In the genomic region with DNA sequence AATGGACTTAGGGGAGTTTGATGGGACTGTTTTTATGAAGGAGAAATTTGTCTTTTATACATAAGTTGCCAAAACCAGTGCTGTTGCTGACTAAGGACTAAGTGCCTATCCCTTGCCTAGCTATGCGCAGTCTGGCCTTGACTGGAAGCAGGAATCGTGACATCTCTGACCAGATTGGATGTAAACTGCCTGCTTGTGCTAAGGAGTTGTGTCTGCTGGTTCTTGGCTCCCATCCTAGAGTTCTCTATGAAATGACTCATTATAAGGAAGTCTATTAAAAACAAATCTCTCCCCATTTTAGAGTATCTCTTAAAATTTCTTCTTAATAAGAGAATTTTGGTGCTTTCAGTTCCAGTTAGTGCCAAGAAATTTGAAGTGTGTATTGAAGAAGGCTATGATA, we compare ENCODE assay signal across 9 cellular contexts.
DNase-seq lines count a peak whose midpoint lies in the region; ATAC-seq and TF ChIP-seq lines count a peak whose summit lies in the region.
"Had no signal": no experiment of that assay in that cellular context is flagged by ENCODE, and none has a peak within 500 bp of the region (broad histone marks: within the 10 kb centered on the region; RNA-seq: fewer than 3 reads in every experiment).

No MANE protein-coding gene starts in this region.

- H3K36me3 Mint-ChIP-seq in stimulated activated naive B cell treated with anti-CD40 and anti-IgM and Interleukin-4, amounts not matched to agents 10 μg/mL and 1 μg/mL and 100 μg/mL, for 72 hours: no peaks in the 10 kb centered on the region

- H3K27me3 ChIP-seq in BE2C (no peaks in the 10 kb centered on the region), osteoblast (ENCODE audit: insufficient read depth, low read length) (no peaks in the 10 kb centered on the region)

- no peaks in the 10 kb centered on the region for H3K27me3 Mint-ChIP-seq in stimulated activated naive B cell treated with anti-CD40 and anti-IgM and Interleukin-4, amounts not matched to agents 10 μg/mL and 1 μg/mL and 100 μg/mL, for 72 hours

- H3K9me3 ChIP-seq in BE2C: no peaks in the 10 kb centered on the region
- no peaks in the 10 kb centered on the region for H3K9me3 ChIP-seq in osteoblast (ENCODE audit: low read depth, low read length)

- no peak overlapping the region for H3K4me3 Mint-ChIP-seq in stimulated activated naive B cell treated with anti-CD40 and anti-IgM and Interleukin-4, amounts not matched to agents 10 μg/mL and 1 μg/mL and 100 μg/mL, for 72 hours

- peaks cover 37% of the 10 kb centered on the region for H4K20me1 ChIP-seq in osteoblast (ENCODE audit: insufficient read depth, low read length)

- H3K36me3 ChIP-seq in BE2C (no peaks in the 10 kb centered on the region), osteoblast (ENCODE audit: insufficient read depth, low read length) (peaks cover 12% of the 10 kb centered on the region)

- no peaks in the 10 kb centered on the region for H3K4me1 Mint-ChIP-seq in stimulated activated naive B cell treated with anti-CD40 and anti-IgM and Interleukin-4, amounts not matched to agents 10 μg/mL and 1 μg/mL and 100 μg/mL, for 72 hours

- peak; percentile 16 for DNase-seq in BE2C
- DNase-seq in fibroblast of mammary gland (ENCODE audit: low read depth): peak; percentile 98
- peak; percentile 94 for DNase-seq in osteoblast (ENCODE audit: insufficient read length, low spot score, missing footprints)
- DNase-seq in stimulated activated naive B cell treated with anti-CD40 and anti-IgM and Interleukin-4, amounts not matched to agents 10 μg/mL and 1 μg/mL and 100 μg/mL, for 72 hours: no peak
- no peak for DNase-seq in stimulated activated CD4-positive, alpha-beta T cell treated with anti-CD3 and anti-CD28 coated beads, Interleukin-15, amount 100 ng/mL, for 24 hours
- DNase-seq: activated CD4-positive, alpha-beta T cell treated with anti-CD3 and anti-CD28 coated beads, Interleukin-2, amount 50 U/mL, for 1 hour had no signal

- no peak for TF ChIP-seq CTCF in BE2C (IDR thresholded peaks at IDR 0.05; ENCODE audit: low read depth, low read length)
- no peak for TF ChIP-seq CTCF in fibroblast of mammary gland (conservative IDR thresholded peaks at IDR 0.05; ENCODE audit: control insufficient read depth, insufficient read depth, low read depth, low read length)
- TF ChIP-seq CTCF in osteoblast (IDR thresholded peaks at IDR 0.05; ENCODE audit: extremely low read depth, low read depth, low read length): no peak

- H2AFZ ChIP-seq in osteoblast (ENCODE audit: low read length): no peak overlapping the region

- peak overlapping the region; percentile 52 for H3K4me2 ChIP-seq in osteoblast (ENCODE audit: insufficient read depth, low read length)

- H3K27ac Mint-ChIP-seq in stimulated activated naive B cell treated with anti-CD40 and anti-IgM and Interleukin-4, amounts not matched to agents 10 μg/mL and 1 μg/mL and 100 μg/mL, for 72 hours: no peak overlapping the region

- no peak for ATAC-seq in stimulated activated naive B cell treated with anti-CD40 and anti-IgM and Interleukin-4, amounts not matched to agents 10 μg/mL and 1 μg/mL and 100 μg/mL, for 72 hours (replicated peaks)
- ATAC-seq in GM19452 (IDR thresholded peaks at IDR 0.05; ENCODE audit: unreplicated experiment) (no peak), GM21528 (IDR thresholded peaks at IDR 0.05; ENCODE audit: low FRiP score, unreplicated experiment) (no peak)

- no peak overlapping the region for H3K4me3 ChIP-seq in BE2C (ENCODE audit: low read depth, low read length)
- H3K4me3 ChIP-seq in fibroblast of mammary gland (ENCODE audit: control insufficient read depth, low read depth, low read length): no peak overlapping the region
- no peak overlapping the region for H3K4me3 ChIP-seq in osteoblast (ENCODE audit: insufficient read depth, low read length)

- H3K27ac ChIP-seq in osteoblast (ENCODE audit: low read depth, low read length): peak overlapping the region; percentile 55

- no peaks in the 10 kb centered on the region for H3K4me1 ChIP-seq in BE2C
- peaks cover 23% of the 10 kb centered on the region for H3K4me1 ChIP-seq in osteoblast (ENCODE audit: insufficient read depth, low read length)

- H3K79me2 ChIP-seq in osteoblast (ENCODE audit: insufficient read depth, low read length): peaks cover 70% of the 10 kb centered on the region

- no peaks in the 10 kb centered on the region for H3K9me3 Mint-ChIP-seq in stimulated activated naive B cell treated with anti-CD40 and anti-IgM and Interleukin-4, amounts not matched to agents 10 μg/mL and 1 μg/mL and 100 μg/mL, for 72 hours

TF ChIP-seq in PFSK-1, 5 proteins besides CTCF, POLR2A, EP300 and RAD21:
- TF ChIP-seq FOXP2 (optimal IDR thresholded peaks at IDR 0.05; ENCODE audit: borderline replicate concordance, extremely low read depth, extremely low read length, insufficient read depth): peak; percentile 47
- TF ChIP-seq SIN3A (IDR thresholded peaks at IDR 0.05; ENCODE audit: borderline replicate concordance, insufficient read depth, low read length): no peak
- no peak for TF ChIP-seq REST (IDR thresholded peaks at IDR 0.05; ENCODE audit: insufficient read depth in 1 of 2, low read depth in 2 of 2, low read length in 2 of 2)

Comparison
In these comparisons a context has a peak if more than half of its experiments do, and no peak if none do; other contexts are left out.
1. DNase-seq: peak in BE2C (single experiment), fibroblast of mammary gland (single experiment) and osteoblast (single experiment); none in stimulated activated naive B cell treated with anti-CD40 and anti-IgM and Interleukin-4, amounts not matched to agents 10 μg/mL and 1 μg/mL and 100 μg/mL, for 72 hours (single experiment) and stimulated activated CD4-positive, alpha-beta T cell treated with anti-CD3 and anti-CD28 coated beads, Interleukin-15, amount 100 ng/mL, for 24 hours (single experiment).